In the genomic region with DNA sequence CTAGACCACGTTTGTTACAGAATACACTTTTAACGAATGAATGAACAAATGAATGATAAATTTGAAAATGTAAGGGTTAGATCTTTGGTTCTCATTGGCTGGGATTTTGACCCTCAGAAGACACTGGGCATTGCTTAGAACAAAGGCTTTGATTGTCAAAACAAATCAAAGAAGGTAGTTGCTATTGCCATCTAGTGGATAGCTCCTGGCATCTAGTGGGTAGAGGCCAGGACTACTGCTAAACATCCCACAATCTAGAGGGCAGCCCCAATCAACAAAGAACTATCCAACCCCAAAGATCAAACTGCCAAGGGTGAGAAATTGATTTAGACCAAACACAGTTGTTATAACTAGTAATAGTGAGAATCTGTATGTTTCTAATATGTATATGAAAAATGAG, we compare ENCODE assay signal across 8 cellular contexts.
DNase-seq lines count a peak whose midpoint lies in the region; ATAC-seq, FAIRE-seq and TF ChIP-seq lines count a peak whose summit lies in the region.

No MANE protein-coding gene starts in this region.

- intact Hi-C loops in vagina (cut with DNase I) = no loop called here

- FAIRE-seq in A549 (lab: Jason Lieb, UNC) = no peak

- 3% methylated on average over 2 of the region's 2 CpGs for WGBS in A549 (ENCODE audit: missing lambda C conversion rate)

- H3K4me2 ChIP-seq in A549 = no peak overlapping the region

- POLR2A ChIA-PET in A549 (lab: Yijun Ruan, JAX) = no interaction called here

- 0 out of 3 replicates have a peak, but pooled peaks have one; percentile 15 for TF ChIP-seq CTCF in A549 (IDR thresholded peaks at IDR 0.05)
- TF ChIP-seq CTCF in vagina (IDR thresholded peaks at IDR 0.05) = no peak

- H3K36me3 ChIP-seq in vagina = no peaks in the 10 kb centered on the region

- no peaks in the 10 kb centered on the region for H3K9me3 ChIP-seq in A549
- H3K9me3 ChIP-seq in vagina = no peaks in the 10 kb centered on the region

- peak in 1 of 2 experiments; percentile 20 for DNase-seq in A549 (ENCODE audit: low read depth in 1 of 2, low spot score in 1 of 2)
- peak; percentile 56 for DNase-seq in RKO (ENCODE audit: low spot score)
- peak; percentile 1 for DNase-seq in myocyte (ENCODE audit: low read depth)
- DNase-seq in NCI-H774 (lab: John Stamatoyannopoulos, UW) = no peak
- no peak for DNase-seq in vagina (ENCODE audit: extremely low spot score in 2 of 2)
- no peak for DNase-seq in effector CD8-positive, alpha-beta T cell (lab: John Stamatoyannopoulos, UW)

- no peak overlapping the region for H3K4me3 ChIP-seq in A549
- no peak overlapping the region for H3K4me3 ChIP-seq in vagina

- no peaks in the 10 kb centered on the region for H3K27me3 ChIP-seq in vagina

- H3K4me1 ChIP-seq in A549 (no peaks in the 10 kb centered on the region), vagina (no peaks in the 10 kb centered on the region)

- TF ChIP-seq POLR2A in A549 (IDR thresholded peaks at IDR 0.05; ENCODE audit: low read length) (no peak), vagina (IDR thresholded peaks at IDR 0.05) (no peak)

- H3K27ac ChIP-seq in A549 = no peak overlapping the region
- no peak overlapping the region for H3K27ac ChIP-seq in vagina

- TF ChIP-seq EP300 in A549 (IDR thresholded peaks at IDR 0.05) = no peak

- peak in 1 of 2 experiments; percentile 10; a peak in 1 of 5 replicates for TF ChIP-seq RAD21 in A549 (conservative IDR thresholded peaks at IDR 0.05 in 1 of 2, IDR thresholded peaks at IDR 0.05 in 1 of 2)

- ATAC-seq in A549 = peak; percentile 56 to 80; a peak in 5 of 6 replicates
- peak; percentile 73 for ATAC-seq in GM18873 (IDR thresholded peaks at IDR 0.05; ENCODE audit: low FRiP score, unreplicated experiment)
- peak; percentile 77 for ATAC-seq in HG03103 (IDR thresholded peaks at IDR 0.05; ENCODE audit: low read depth, unreplicated experiment)

- CTCF ChIA-PET in A549 (lab: Yijun Ruan, JAX) = no interaction called here

TF ChIP-seq in A549, 52 proteins besides CTCF, POLR2A, EP300 and RAD21:
- TF ChIP-seq FOSL2 (IDR thresholded peaks at IDR 0.05) (no peak), FOSL2 (CRISPR knock-in tag; IDR thresholded peaks at IDR 0.05) (no peak), HEYL (CRISPR knock-in tag; IDR thresholded peaks at IDR 0.05) (no peak), EHMT2 (IDR thresholded peaks at IDR 0.05; ENCODE audit: low read depth) (no peak), POLR2AphosphoS2 (conservative IDR thresholded peaks at IDR 0.05; ENCODE audit: low read length) (no peak)

Comparison
In these comparisons a context has a peak if more than half of its experiments do, and no peak if none do; other contexts are left out.
1. DNase-seq: peak in RKO (single experiment) and myocyte (single experiment); none in NCI-H774 (single experiment), vagina (0 of 2) and effector CD8-positive, alpha-beta T cell (single experiment).
2. Peak in every context shown above with its lines, with median percentiles within 50 percentile points of each other: ATAC-seq.